In the genomic region with DNA sequence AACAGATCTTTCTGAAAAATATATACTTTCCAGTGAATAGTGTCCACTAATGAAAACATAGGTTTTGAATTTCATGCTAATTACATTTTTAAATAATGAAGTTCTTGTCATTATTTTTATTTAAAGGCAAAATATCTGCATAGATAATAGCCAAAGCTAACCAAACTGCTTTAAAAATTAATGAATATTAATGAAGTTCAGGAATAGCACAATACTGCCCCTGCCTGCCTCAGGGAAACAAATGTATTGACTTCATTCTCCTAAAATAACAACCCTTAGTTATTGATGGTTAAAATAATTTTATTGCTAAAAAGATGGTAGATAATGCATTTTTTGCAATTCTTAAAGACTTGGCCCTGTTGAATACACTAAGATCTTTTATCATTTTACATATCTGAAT, we compare ENCODE assay signal across 1 cellular context.
TF ChIP-seq lines count a peak whose summit lies in the region.

No MANE protein-coding gene starts in this region.

TF ChIP-seq in GM23338, 12 proteins besides CTCF, POLR2A, EP300 and RAD21 (continued from another document):
- TF ChIP-seq ZNF462 (CRISPR knock-in tag; IDR thresholded peaks at IDR 0.05) (no peak), ETS1 (IDR thresholded peaks at IDR 0.05) (no peak), NANOG (IDR thresholded peaks at IDR 0.05; ENCODE audit: borderline replicate concordance) (no peak), ZNF114 (CRISPR knock-in tag; IDR thresholded peaks at IDR 0.05) (no peak), ZNF331 (CRISPR knock-in tag; IDR thresholded peaks at IDR 0.05; ENCODE audit: low read depth) (no peak), CREB1 (CRISPR knock-in tag; IDR thresholded peaks at IDR 0.05; ENCODE audit: low read depth) (no peak), POLR2AphosphoS5 (IDR thresholded peaks at IDR 0.05; ENCODE audit: low read depth) (no peak), EZH2 (IDR thresholded peaks at IDR 0.05; ENCODE audit: low read depth, unreplicated experiment) (no peak)
